8 cellular contexts compared by ENCODE assay signal in genomic region chr1:54885237-54885679, GRCh38. TPM values are rescaled to one million over a fixed set of nuclear protein-coding genes. Genes with fewer than 3 reads are reported as not detected.
A peak's percentile ranks its signal among the peaks of the same experiment; 100 is the strongest.
DNase-seq lines count a peak whose midpoint lies in the region; ATAC-seq and TF ChIP-seq lines count a peak whose summit lies in the region.

No MANE protein-coding gene starts in this region.

- no peak overlapping the region for H3K27ac Mint-ChIP-seq in T-helper 17 cell

- no peak for ATAC-seq in T-helper 17 cell

- H3K4me1 ChIP-seq in HAP-1, result peaks cover 39% of the 10 kb centered on the region
- peaks cover 15% of the 10 kb centered on the region for H3K4me1 ChIP-seq in fibroblast of lung (ENCODE audit: control insufficient read depth, extremely low read depth, insufficient read depth, low read length)
- H3K4me1 ChIP-seq in prostate gland (replicated peaks), result peaks cover 7% of the 10 kb centered on the region
- peaks cover 0 to 5% of the 10 kb centered on the region in 2 donors for H3K4me1 ChIP-seq in ascending aorta

- TF ChIP-seq POLR2A in prostate gland (IDR thresholded peaks at IDR 0.05), result no peak

- no peaks in the 10 kb centered on the region for H4K20me1 ChIP-seq in fibroblast of lung (ENCODE audit: control insufficient read depth, extremely low read depth, insufficient read depth, low read length)

- intact Hi-C loops in prostate gland (cut with DNase I), result no loop called here
- intact Hi-C loops in ascending aorta (cut with DNase I), result loop anchor here (5.0 kb wide), 2 partner anchors 62 to 478 kb away; partner anchors contain the start of gene SSBP3

- no peak for DNase-seq in HAP-1 (ENCODE audit: low spot score in 2 of 2)
- no peak for DNase-seq in T-helper 17 cell
- no peak for DNase-seq in fibroblast of lung (ENCODE audit: low read depth in 2 of 2)
- DNase-seq in prostate gland (ENCODE audit: low spot score), result no peak
- DNase-seq in HPDE6-E6E7 (ENCODE audit: extremely low spot score), result no peak
- no peak for DNase-seq in GM10248 (ENCODE audit: extremely low spot score)
- no peak for DNase-seq in ascending aorta (ENCODE audit: low spot score in 2 of 2)
- DNase-seq in activated naive CD4-positive, alpha-beta T cell treated with Interleukin-2 at 50 U/mL for 16 hours, result no peak

- in situ Hi-C loops in HAP-1 (cut with MboI; ENCODE audit: low sequenced_read_pairs), result no loop called here

- H3K27ac ChIP-seq in fibroblast of lung (ENCODE audit: insufficient read depth, low read length), result no peak overlapping the region
- H3K27ac ChIP-seq in prostate gland, result peak overlapping the region; percentile 50 to 79
- H3K27ac ChIP-seq in ascending aorta, result no peak overlapping the region

- peaks cover 31% of the 10 kb centered on the region for H3K4me1 Mint-ChIP-seq in T-helper 17 cell

- no peak overlapping the region for H3K9ac ChIP-seq in fibroblast of lung (ENCODE audit: insufficient read depth, low read length)

- peaks cover 18% of the 10 kb centered on the region for H3K27me3 Mint-ChIP-seq in T-helper 17 cell

- peak overlapping the region; percentile 84 for H3K4me3 ChIP-seq in HAP-1
- H3K4me3 ChIP-seq in fibroblast of lung (replicated peaks in 1 of 4; ENCODE audit: control extremely low read depth in 1 of 4, insufficient read depth in 1 of 4, low read depth in 3 of 4, low read length in 4 of 4), result peak overlapping the region; percentile 88 to 96 (median 91)
- peak overlapping the region; percentile 73 to 88 for H3K4me3 ChIP-seq in prostate gland
- peak overlapping the region in 1 of 2 donors; percentile 90 for H3K4me3 ChIP-seq in ascending aorta

- POLR2A ChIA-PET in GM10248 (lab: Yijun Ruan, JAX), result no interaction called here

- CTCF ChIA-PET in GM10248 (lab: Yijun Ruan, JAX), result interaction anchor here (1.5 to 3.8 kb wide), 2 partner anchors 11 to 18 kb away, joined by 3 to 17 read pairs; no protein-coding TSS in a partner anchor

- H3K9me3 ChIP-seq in HAP-1, result 0 out of 2 replicates have a peak, but pooled peaks cover 3% of the 10 kb centered on the region
- H3K9me3 ChIP-seq in T-helper 17 cell (ENCODE audit: control insufficient read depth, low read length, poor library complexity, severe bottlenecking), result no peaks in the 10 kb centered on the region
- no peaks in the 10 kb centered on the region for H3K9me3 ChIP-seq in fibroblast of lung (ENCODE audit: control insufficient read depth, insufficient read depth, low read depth, low read length)
- H3K9me3 ChIP-seq in prostate gland, result no peaks in the 10 kb centered on the region
- no peaks in the 10 kb centered on the region for H3K9me3 ChIP-seq in ascending aorta

- H2AFZ ChIP-seq in fibroblast of lung (ENCODE audit: low read length), result no peak overlapping the region

- peak overlapping the region; percentile 89 for H3K4me2 ChIP-seq in fibroblast of lung (ENCODE audit: extremely low read depth, insufficient read depth, low read length)

- H3K4me3 Mint-ChIP-seq in T-helper 17 cell, result peak overlapping the region; percentile 98

- 57% methylated on average over 4 of the region's 4 CpGs for WGBS in prostate gland

- peaks cover 43% of the 10 kb centered on the region for H3K79me2 ChIP-seq in fibroblast of lung (ENCODE audit: control insufficient read depth, insufficient read depth, low read length)

- H3K27me3 ChIP-seq in HAP-1 (ENCODE audit: low read depth) (no peaks in the 10 kb centered on the region), fibroblast of lung (ENCODE audit: control insufficient read depth, insufficient read depth, low read length) (no peaks in the 10 kb centered on the region), prostate gland (replicated peaks; ENCODE audit: insufficient read depth) (no peaks in the 10 kb centered on the region), ascending aorta (no peaks in the 10 kb centered on the region)

- peaks cover 2% of the 10 kb centered on the region for H3K36me3 Mint-ChIP-seq in T-helper 17 cell (ENCODE audit: low read depth)

- no peak for TF ChIP-seq CTCF in fibroblast of lung (conservative IDR thresholded peaks at IDR 0.05 in 1 of 2, IDR thresholded peaks at IDR 0.05 in 1 of 2; ENCODE audit: low read depth in 1 of 2, low read length in 2 of 2)
- TF ChIP-seq CTCF in prostate gland (IDR thresholded peaks at IDR 0.05), result no peak
- TF ChIP-seq CTCF in GM10248 (IDR thresholded peaks at IDR 0.05; ENCODE audit: control extremely low read depth, extremely low read depth, low read depth, missing control alignments), result no peak
- TF ChIP-seq CTCF in ascending aorta (IDR thresholded peaks at IDR 0.05), result no peak

- H3K36me3 ChIP-seq in HAP-1 (replicated peaks) (peaks cover 45% of the 10 kb centered on the region), fibroblast of lung (ENCODE audit: control insufficient read depth, insufficient read depth, low read length) (peaks cover 12% of the 10 kb centered on the region), prostate gland (no peaks in the 10 kb centered on the region), ascending aorta (peaks cover 0 to 2% of the 10 kb centered on the region in 2 donors)

RNA-seq across cellular contexts. Expression of gene DHCR24, which starts 1.7 kb away (rescaled TPM):
- total RNA-seq in T-helper 17 cell (1 to 10 TPM; 1.6 to 2.8 TPM), fibroblast of lung (98.9 and 329 TPM in 2 replicates), prostate gland (100 to 1,000 TPM; 152 to 154 TPM), ascending aorta (16.6 TPM)
- polyA plus RNA-seq in fibroblast of lung, result 217 and 314 TPM in 2 replicates
- polyA plus RNA-seq in fibroblast of lung (2012), result 225 and 293 TPM in 2 replicates
- polyA minus RNA-seq in fibroblast of lung (ENCODE audit: low replicate concordance), result 1,689 and 1,763 TPM in 2 replicates

Comparison
In these comparisons a context has a peak if more than half of its experiments do, and no peak if none do; other contexts are left out.
1. H3K27ac ChIP-seq: peak in prostate gland (2 of 2); none in fibroblast of lung (single experiment) and ascending aorta (0 of 2).